ENCODE assay signal across 8 cellular contexts in the genomic region with DNA sequence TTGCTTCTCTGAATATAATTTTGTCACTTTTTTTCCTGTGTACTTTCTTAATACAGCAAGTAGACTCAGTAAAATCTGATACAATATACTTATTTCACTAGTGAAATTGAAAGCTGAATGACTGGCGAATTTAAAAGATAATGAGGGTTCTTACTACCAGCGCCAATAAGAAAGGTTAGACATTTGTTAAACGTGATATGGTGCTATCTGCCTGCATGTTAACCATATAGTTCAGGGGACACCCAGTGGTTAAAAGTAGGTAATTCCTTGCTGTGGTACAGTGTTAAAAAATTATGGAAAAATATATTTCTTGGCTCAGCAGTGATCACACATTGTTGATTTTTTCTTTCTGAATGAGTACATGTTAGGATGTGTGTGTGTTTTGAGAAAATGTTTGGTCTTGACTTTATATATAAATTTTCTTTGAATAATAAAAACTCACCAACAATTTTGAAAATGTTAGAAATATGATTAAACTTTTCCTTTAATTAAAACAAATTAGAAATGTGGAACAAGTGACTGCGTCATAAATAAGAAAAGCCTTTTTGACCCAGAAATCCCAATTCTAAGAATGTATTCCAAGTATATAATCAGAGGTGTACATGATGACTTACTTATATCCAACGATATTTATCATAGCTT. TPM values are rescaled to one million over a fixed set of nuclear protein-coding genes. Genes with fewer than 3 reads are reported as not detected.
DNase-seq lines count a peak whose midpoint lies in the region; ATAC-seq and TF ChIP-seq lines count a peak whose summit lies in the region.

No MANE protein-coding gene starts in this region.

- no peaks in the 10 kb centered on the region for H3K79me2 ChIP-seq in SU-DHL-6 (ENCODE audit: insufficient read depth, low read length)

- H3K27ac ChIP-seq in SU-DHL-6 (ENCODE audit: low read depth, low read length) (no peak overlapping the region), psoas muscle (no peak overlapping the region)

- no peaks in the 10 kb centered on the region for H3F3A ChIP-seq in SU-DHL-6 (ENCODE audit: insufficient read depth)

- H3K27me3 ChIP-seq in SU-DHL-6 (ENCODE audit: low read length) (no peaks in the 10 kb centered on the region), psoas muscle (ENCODE audit: insufficient read depth in 3 of 3, low read length in 2 of 3) (no peaks in the 10 kb centered on the region)

- no peaks in the 10 kb centered on the region for H3K9me2 ChIP-seq in SU-DHL-6 (replicated peaks; ENCODE audit: insufficient read depth, low read length)

- ATAC-seq in GM21717 (IDR thresholded peaks at IDR 0.05; ENCODE audit: unreplicated experiment) (peak; percentile 73), psoas muscle (peak; percentile 54 to 79 (median 64))

- H3K4me2 ChIP-seq in SU-DHL-6 (ENCODE audit: low read depth, low read length, poor library complexity, severe bottlenecking): peak overlapping the region; percentile 58

- H4K20me1 ChIP-seq in SU-DHL-6 (ENCODE audit: low read depth, low read length): no peaks in the 10 kb centered on the region

- no peak overlapping the region for H3K4me3 ChIP-seq in SU-DHL-6 (ENCODE audit: insufficient read depth, low read length, poor library complexity, severe bottlenecking)
- H3K4me3 ChIP-seq in fibroblast of pulmonary artery (replicated peaks; ENCODE audit: low read depth, low read length): peak overlapping the region; percentile 32
- H3K4me3 ChIP-seq in psoas muscle: no peak overlapping the region

- TF ChIP-seq CTCF in SU-DHL-6 (IDR thresholded peaks at IDR 0.05; ENCODE audit: insufficient read depth, low read length, poor library complexity, severe bottlenecking): peak; percentile 33
- peak; percentile 74 for TF ChIP-seq CTCF in fibroblast of pulmonary artery (IDR thresholded peaks at IDR 0.05; ENCODE audit: low read length, missing control alignments)
- TF ChIP-seq CTCF in psoas muscle (IDR thresholded peaks at IDR 0.05): peak; percentile 65

- no peaks in the 10 kb centered on the region for H3K9me3 ChIP-seq in SU-DHL-6 (ENCODE audit: insufficient read depth, low read length)
- no peaks in the 10 kb centered on the region for H3K9me3 ChIP-seq in psoas muscle

- intact Hi-C loops in psoas muscle (cut with DNase I): loop anchor here (1.0 to 5.0 kb wide), 2 partner anchors 71 to 74 kb away; no protein-coding TSS in a partner anchor

- WGBS in psoas muscle, 3 donors: 39 to 44% (median 43%) methylated on average over 5 of the region's 5 CpGs

- H3K9ac ChIP-seq in SU-DHL-6 (ENCODE audit: low read length): 0 out of 2 replicates have a peak overlapping the region, but pooled peaks have one; percentile 9

- DNase-seq in NCI-H2081 (lab: John Stamatoyannopoulos, UW) (peak; percentile 10 to 53), NCI-H2081 treated with DMSO at 0.1 percent for 48 hours (lab: John Stamatoyannopoulos, UW) (no peak), KG1 (lab: John Stamatoyannopoulos, UW) (peak; percentile 0), fibroblast of pulmonary artery (ENCODE audit: low read depth) (peak; percentile 80), psoas muscle (no peak), retina (no peak)

- H3K4me1 ChIP-seq in psoas muscle: peaks cover 23% of the 10 kb centered on the region

- no peak overlapping the region for H2AFZ ChIP-seq in SU-DHL-6 (ENCODE audit: low read depth, low read length, severe bottlenecking)

- H3K36me3 ChIP-seq in SU-DHL-6 (ENCODE audit: low read length) (no peaks in the 10 kb centered on the region), psoas muscle (ENCODE audit: insufficient read depth in 1 of 2, low read depth in 1 of 2) (peaks cover 0 to 8% of the 10 kb centered on the region in 2 donors)

RNA-seq across cellular contexts. Expression of a gene that starts 25.8 kb away (rescaled TPM):
- 100 to 1,000 TPM; 193 to 447 (median 387) TPM for total RNA-seq in psoas muscle
- polyA plus RNA-seq in psoas muscle: 100 to 1,000 TPM; 231 to 312 (median 291) TPM

Comparison
In these comparisons a context has a peak if more than half of its experiments do, and no peak if none do; other contexts are left out.
1. DNase-seq: peak in NCI-H2081 (2 of 2), KG1 (single experiment) and fibroblast of pulmonary artery (single experiment); none in NCI-H2081 treated with DMSO at 0.1 percent for 48 hours (single experiment), psoas muscle (0 of 2) and retina (single experiment).
2. Peak in every context shown above with its lines, with median percentiles within 50 percentile points of each other: CTCF ChIP-seq.